In the genomic region with DNA sequence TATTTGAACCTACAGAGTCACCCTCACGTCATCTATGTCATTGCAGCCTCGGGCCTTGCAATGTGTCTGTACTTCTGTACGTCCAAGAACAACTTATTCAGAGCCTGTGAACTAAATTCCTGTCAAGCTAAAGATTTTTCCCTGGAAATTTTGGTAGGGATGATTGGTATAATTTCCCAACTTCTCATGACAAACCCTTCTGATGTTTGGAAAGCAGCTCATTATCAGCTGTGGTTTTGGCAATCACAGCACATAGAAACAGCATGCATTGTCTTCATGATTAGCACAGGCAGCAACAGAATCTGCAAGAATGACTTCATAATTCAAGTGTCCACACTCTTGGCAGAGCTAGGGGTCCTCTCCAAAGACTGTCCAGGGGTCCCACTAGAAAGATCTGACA, we compare ENCODE assay signal across 26 cellular contexts. TPM values are rescaled to one million over a fixed set of nuclear protein-coding genes. Genes with fewer than 3 reads are reported as not detected.
A peak's percentile ranks its signal among the peaks of the same experiment; 100 is the strongest.
DNase-seq lines count a peak whose midpoint lies in the region; ATAC-seq, FAIRE-seq and TF ChIP-seq lines count a peak whose summit lies in the region.
"Had no signal": no experiment of that assay in that cellular context is flagged by ENCODE, and none has a peak within 500 bp of the region (broad histone marks: within the 10 kb centered on the region; RNA-seq: fewer than 3 reads in every experiment).

No MANE protein-coding gene starts in this region.

- H3K4me1 ChIP-seq in heart left ventricle (peaks cover 0 to 13% (median 0%) of the 10 kb centered on the region in 12 donors), astrocyte (ENCODE audit: insufficient read depth, low read length) (no peaks in the 10 kb centered on the region)
- H3K4me1 ChIP-seq: A549, parathyroid adenoma, sigmoid colon had no signal

- no peak overlapping the region for H2AFZ ChIP-seq in astrocyte (ENCODE audit: low read depth, low read length)
- H2AFZ ChIP-seq: parathyroid adenoma had no signal

- ATAC-seq in left cardiac atrium (peak; percentile 65 to 67), heart left ventricle (no peak), HG03159 (IDR thresholded peaks at IDR 0.05; ENCODE audit: unreplicated experiment) (no peak), esophagus mucosa (no peak)
- ATAC-seq: A549; CD8-positive, alpha-beta T cell; GM12878; left colon; natural killer cell had no signal

- H3K4me1 Mint-ChIP-seq in astrocyte (ENCODE audit: low read depth, unreplicated experiment): no peaks in the 10 kb centered on the region
- H3K4me1 Mint-ChIP-seq in activated CD4-positive, alpha-beta memory T cell treated with anti-CD3 and anti-CD28 coated beads for 36 hours (ENCODE audit: low read depth): no peaks in the 10 kb centered on the region
- H3K4me1 Mint-ChIP-seq: natural killer cell had no signal

- TF ChIP-seq POLR2A in heart left ventricle (IDR thresholded peaks at IDR 0.05): no peak

- CTCF ChIA-PET in activated CD4-positive, alpha-beta memory T cell treated with anti-CD3 and anti-CD28 coated beads for 36 hours (lab: Charles Lee): no interaction called here

- no peak overlapping the region for H3K4me3 Mint-ChIP-seq in astrocyte (ENCODE audit: unreplicated experiment)
- no peak overlapping the region for H3K4me3 Mint-ChIP-seq in activated CD4-positive, alpha-beta memory T cell treated with anti-CD3 and anti-CD28 coated beads for 36 hours
- H3K4me3 Mint-ChIP-seq: CD8-positive, alpha-beta T cell; natural killer cell had no signal

- no peaks in the 10 kb centered on the region for H3K9me3 Mint-ChIP-seq in astrocyte (ENCODE audit: unreplicated experiment)
- H3K9me3 Mint-ChIP-seq in activated CD4-positive, alpha-beta memory T cell treated with anti-CD3 and anti-CD28 coated beads for 36 hours: no peaks in the 10 kb centered on the region
- H3K9me3 Mint-ChIP-seq: CD8-positive, alpha-beta T cell; natural killer cell had no signal

- no peaks in the 10 kb centered on the region for H3K9me3 ChIP-seq in heart left ventricle
- H3K9me3 ChIP-seq in astrocyte (ENCODE audit: insufficient read depth, low read depth, low read length): no peaks in the 10 kb centered on the region
- H3K9me3 ChIP-seq: A549, sigmoid colon had no signal

- intact Hi-C loops in left cardiac atrium (cut with DNase I): no loop called here
- intact Hi-C loops in heart left ventricle (cut with DNase I): loop anchor here in 1 of 10 donors (5.0 kb wide), 1 partner anchor 50 kb away; no protein-coding TSS in a partner anchor
- intact Hi-C loops in activated CD4-positive, alpha-beta memory T cell treated with anti-CD3 and anti-CD28 coated beads for 36 hours (cut with micrococcal nuclease): no loop called here

- DNase-seq in left cardiac atrium: no peak
- no peak for DNase-seq in heart left ventricle
- DNase-seq in astrocyte (ENCODE audit: low read depth): peak; percentile 93
- peak; percentile 77 for DNase-seq in fibroblast of peridontal ligament (ENCODE audit: extremely low read depth)
- peak; percentile 15 for DNase-seq in stromal cell of bone marrow (ENCODE audit: low read depth)
- DNase-seq in activated CD4-positive, alpha-beta memory T cell treated with anti-CD3 and anti-CD28 coated beads for 36 hours: no peak
- DNase-seq: activated naive CD4-positive, alpha-beta T cell; activated T-cell treated with anti-CD3 and anti-CD28 coated beads, Interleukin-2, amount 50 U/mL, for 1 hour; CD8-positive, alpha-beta T cell; DMS153; effector memory CD4-positive, alpha-beta T cell; Karpas-422; left colon; natural killer cell; NCI-H2029; NCI-H2227 treated with DMSO at 0.1 percent for 48 hours; NCI-H774; OCI-M1; SHP77; sigmoid colon had no signal

- H3K4me3 ChIP-seq in heart left ventricle (no peak overlapping the region), astrocyte (ENCODE audit: insufficient read depth, low read depth, low read length) (no peak overlapping the region)
- H3K4me3 ChIP-seq: A549, GM12878, sigmoid colon had no signal

- POLR2A ChIA-PET in activated CD4-positive, alpha-beta memory T cell treated with anti-CD3 and anti-CD28 coated beads for 36 hours (lab: Charles Lee): no interaction called here

- H3K27me3 ChIP-seq in heart left ventricle (no peaks in the 10 kb centered on the region), astrocyte (ENCODE audit: insufficient read depth, low read length) (no peaks in the 10 kb centered on the region)
- H3K27me3 ChIP-seq: sigmoid colon had no signal

- no peak for TF ChIP-seq CTCF in heart left ventricle (IDR thresholded peaks at IDR 0.05)
- TF ChIP-seq CTCF in astrocyte (IDR thresholded peaks at IDR 0.05; ENCODE audit: insufficient read depth, low read depth, low read length): no peak

- H4K20me1 ChIP-seq in astrocyte (ENCODE audit: insufficient read depth, low read length): no peaks in the 10 kb centered on the region

- no peak for FAIRE-seq in astrocyte (lab: Jason Lieb, UNC)
- FAIRE-seq: A549, GM12878, GM19239 had no signal

- H3K4me2 ChIP-seq in astrocyte (ENCODE audit: low read length): peak overlapping the region; percentile 0
- H3K4me2 ChIP-seq: A549 had no signal

- no peak overlapping the region for H3K27ac Mint-ChIP-seq in astrocyte (ENCODE audit: unreplicated experiment)
- no peak overlapping the region for H3K27ac Mint-ChIP-seq in activated CD4-positive, alpha-beta memory T cell treated with anti-CD3 and anti-CD28 coated beads for 36 hours
- H3K27ac Mint-ChIP-seq: CD8-positive, alpha-beta T cell; natural killer cell had no signal

- H3K27ac ChIP-seq in heart left ventricle (no peak overlapping the region), astrocyte (ENCODE audit: low read depth, low read length) (peak overlapping the region; percentile 46)
- H3K27ac ChIP-seq: A549, parathyroid adenoma, sigmoid colon had no signal

- no peaks in the 10 kb centered on the region for H3K36me3 ChIP-seq in heart left ventricle
- no peaks in the 10 kb centered on the region for H3K36me3 ChIP-seq in astrocyte (ENCODE audit: insufficient read depth, low read length)
- H3K36me3 ChIP-seq: sigmoid colon had no signal

- H3K36me3 Mint-ChIP-seq in astrocyte (ENCODE audit: low read depth, unreplicated experiment): no peaks in the 10 kb centered on the region
- no peaks in the 10 kb centered on the region for H3K36me3 Mint-ChIP-seq in activated CD4-positive, alpha-beta memory T cell treated with anti-CD3 and anti-CD28 coated beads for 36 hours
- H3K36me3 Mint-ChIP-seq: CD8-positive, alpha-beta T cell; natural killer cell had no signal

- 72 to 79% (median 78%) methylated on average over 3 of the region's 3 CpGs for WGBS in heart left ventricle, 4 donors

- H3K9ac ChIP-seq in astrocyte (ENCODE audit: low read length): no peak overlapping the region
- H3K9ac ChIP-seq: parathyroid adenoma had no signal

- no peaks in the 10 kb centered on the region for H3K27me3 Mint-ChIP-seq in astrocyte (ENCODE audit: low read depth, unreplicated experiment)
- peaks cover 2% of the 10 kb centered on the region for H3K27me3 Mint-ChIP-seq in activated CD4-positive, alpha-beta memory T cell treated with anti-CD3 and anti-CD28 coated beads for 36 hours

- no peaks in the 10 kb centered on the region for H3K79me2 ChIP-seq in astrocyte (ENCODE audit: insufficient read depth, low read length)
- H3K79me2 ChIP-seq: parathyroid adenoma had no signal

RNA-seq across cellular contexts. Expression of a gene that starts 49.5 kb away (rescaled TPM):
- total RNA-seq in left cardiac atrium (1 to 10 TPM; 7.8 to 8.4 TPM), heart left ventricle (1 to 10 TPM; 1.0 to 6.2 (median 2.4) TPM), astrocyte (4.5 and 5.9 TPM in 2 replicates), esophagus mucosa (0.76 TPM)
- 1 to 10 TPM in 1 of 2 donors, under 1 TPM in 1; 0.61 to 1.7 TPM for polyA plus RNA-seq in heart left ventricle
- total RNA-seq in activated CD4-positive, alpha-beta memory T cell treated with anti-CD3 and anti-CD28 coated beads for 36 hours: under 1 TPM; 0.26 to 0.51 TPM

Comparison
In these comparisons a context has a peak if more than half of its experiments do, and no peak if none do; other contexts are left out.
1. ATAC-seq: peak in left cardiac atrium (2 of 2); none in heart left ventricle (0 of 4), HG03159 (single experiment) and esophagus mucosa (single experiment).
2. DNase-seq: peak in astrocyte (single experiment), fibroblast of peridontal ligament (single experiment) and stromal cell of bone marrow (single experiment); none in left cardiac atrium (single experiment), heart left ventricle (0 of 5) and activated CD4-positive, alpha-beta memory T cell treated with anti-CD3 and anti-CD28 coated beads for 36 hours (single experiment).